In the genomic region with DNA sequence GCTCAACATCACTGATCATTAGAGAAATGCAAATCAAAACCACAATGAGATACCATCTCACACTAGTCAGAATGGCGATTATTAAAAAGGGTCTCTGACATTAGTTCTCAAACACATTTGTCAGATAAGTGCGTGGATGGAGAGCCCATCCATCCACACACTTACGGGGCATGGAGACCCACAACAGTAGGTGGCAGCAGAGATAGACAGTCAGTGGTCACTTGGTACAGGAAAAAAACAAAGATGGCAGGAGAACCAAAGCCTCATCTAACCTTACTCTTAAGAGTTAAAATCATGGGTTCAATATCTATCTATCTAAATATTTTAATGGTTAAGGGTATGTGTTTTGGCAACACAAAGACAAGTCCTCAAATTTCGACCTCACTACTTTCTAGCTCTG, we compare ENCODE assay signal across 15 cellular contexts.
A peak's percentile ranks its signal among the peaks of the same experiment; 100 is the strongest.
DNase-seq lines count a peak whose midpoint lies in the region; ATAC-seq and TF ChIP-seq lines count a peak whose summit lies in the region.
"Had no signal": no experiment of that assay in that cellular context is flagged by ENCODE, and none has a peak within 500 bp of the region (broad histone marks: within the 10 kb centered on the region; RNA-seq: fewer than 3 reads in every experiment).

No MANE protein-coding gene starts in this region.

- H3K27ac Mint-ChIP-seq in CD8-positive, alpha-beta T cell = no peak overlapping the region
- H3K27ac Mint-ChIP-seq: activated naive CD4-positive, alpha-beta T cell treated with anti-CD3 and anti-CD28 coated beads for 36 hours had no signal

- H3K4me2 ChIP-seq in hepatocyte = no peak overlapping the region
- no peak overlapping the region for H3K4me2 ChIP-seq in MM.1S (ENCODE audit: low read depth, low read length)

- 89% methylated on average over 4 of the region's 4 CpGs for WGBS in hepatocyte (ENCODE audit: low lambda C conversion rate, missing lambda C conversion rate)

- in situ Hi-C loops in SK-MEL-5 (cut with HindIII; ENCODE audit: low pct_unique_long_range_greater_than_20kb, low sequenced_read_pairs) = no loop called here

- peak; percentile 18 for DNase-seq in GM12865 (ENCODE audit: low read depth)
- peak; percentile 31 for DNase-seq in HT-29 (ENCODE audit: low spot score)
- peak; percentile 59 for DNase-seq in SK-MEL-5 (ENCODE audit: low read depth, low spot score)
- no peak for DNase-seq in hepatocyte (ENCODE audit: low spot score)
- no peak for DNase-seq in CD8-positive, alpha-beta T cell
- no peak for DNase-seq in MM.1S
- no peak for DNase-seq in kidney tubule cell (ENCODE audit: low spot score)
- DNase-seq: activated naive CD4-positive, alpha-beta T cell treated with anti-CD3 and anti-CD28 coated beads for 36 hours; cerebellar nuclear complex; NCI-H2029 treated with DMSO at 0.1 percent for 48 hours; stimulated activated CD4-positive, alpha-beta T cell treated with anti-CD3 and anti-CD28 coated beads, Interleukin-15, amount 100 ng/mL, for 24 hours; transverse colon had no signal

- H3K9me3 Mint-ChIP-seq in CD8-positive, alpha-beta T cell = peaks cover 14% of the 10 kb centered on the region

- no peak for ATAC-seq in GM21723 (IDR thresholded peaks at IDR 0.05; ENCODE audit: unreplicated experiment)
- no peak for ATAC-seq in CD8-positive, alpha-beta T cell
- ATAC-seq: esophagus mucosa had no signal

- H3K9me3 ChIP-seq in hepatocyte (ENCODE audit: low read depth) (no peaks in the 10 kb centered on the region), MM.1S (replicated peaks; ENCODE audit: insufficient read depth, low read length) (no peaks in the 10 kb centered on the region)
- H3K9me3 ChIP-seq in CD8-positive, alpha-beta T cell (ENCODE audit: low read length) = no peaks in the 10 kb centered on the region
- H3K9me3 ChIP-seq: transverse colon had no signal

- H3K9me2 ChIP-seq in hepatocyte (replicated peaks; ENCODE audit: insufficient read depth) = no peaks in the 10 kb centered on the region
- no peaks in the 10 kb centered on the region for H3K9me2 ChIP-seq in MM.1S (replicated peaks; ENCODE audit: insufficient read depth, low read length)

- H3K4me3 ChIP-seq in GM12865 (ENCODE audit: low read depth, low read length) (no peak overlapping the region), hepatocyte (no peak overlapping the region), MM.1S (ENCODE audit: low read length) (no peak overlapping the region)
- no peak overlapping the region for H3K4me3 ChIP-seq in CD8-positive, alpha-beta T cell (ENCODE audit: low read depth, low read length)
- H3K4me3 ChIP-seq: transverse colon had no signal

- H3F3A ChIP-seq in MM.1S (ENCODE audit: insufficient read depth, low read length) = no peaks in the 10 kb centered on the region

- H3K79me2 ChIP-seq in hepatocyte = no peaks in the 10 kb centered on the region
- no peaks in the 10 kb centered on the region for H3K79me2 ChIP-seq in MM.1S (ENCODE audit: low read length)
- H3K79me2 ChIP-seq: parathyroid adenoma had no signal

- H2AFZ ChIP-seq in hepatocyte = no peak overlapping the region
- H2AFZ ChIP-seq in MM.1S (ENCODE audit: low read length) = no peak overlapping the region
- H2AFZ ChIP-seq: parathyroid adenoma had no signal

- no peaks in the 10 kb centered on the region for H3K4me1 ChIP-seq in hepatocyte (ENCODE audit: insufficient read depth)
- no peaks in the 10 kb centered on the region for H3K4me1 ChIP-seq in CD8-positive, alpha-beta T cell (ENCODE audit: insufficient read depth, low read length)
- no peaks in the 10 kb centered on the region for H3K4me1 ChIP-seq in MM.1S (ENCODE audit: low read length)
- H3K4me1 ChIP-seq: parathyroid adenoma, transverse colon had no signal

- H3K4me1 Mint-ChIP-seq in CD8-positive, alpha-beta T cell (ENCODE audit: low read depth) = no peaks in the 10 kb centered on the region

- H4K20me1 ChIP-seq in hepatocyte (ENCODE audit: insufficient read depth, poor library complexity, severe bottlenecking) = no peaks in the 10 kb centered on the region
- no peaks in the 10 kb centered on the region for H4K20me1 ChIP-seq in MM.1S (ENCODE audit: insufficient read depth, low read length)

- H3K36me3 ChIP-seq in hepatocyte (replicated peaks; ENCODE audit: insufficient read depth, low read depth) (no peaks in the 10 kb centered on the region), MM.1S (replicated peaks; ENCODE audit: insufficient read depth, low read length) (no peaks in the 10 kb centered on the region)
- H3K36me3 ChIP-seq in CD8-positive, alpha-beta T cell (ENCODE audit: insufficient read depth, low read length) = no peaks in the 10 kb centered on the region
- H3K36me3 ChIP-seq: transverse colon had no signal

- CTCF ChIA-PET in CD8-positive, alpha-beta T cell (lab: Charles Lee) = no interaction called here

- TF ChIP-seq CTCF in GM12865 (IDR thresholded peaks at IDR 0.05; ENCODE audit: insufficient read depth, low read depth, low read length, missing control alignments) (peak; percentile 20), hepatocyte (IDR thresholded peaks at IDR 0.05; ENCODE audit: poor library complexity) (peak; percentile 4), MM.1S (IDR thresholded peaks at IDR 0.05; ENCODE audit: low read length) (no peak; the same call in 1 of the 2 replicates)
- TF ChIP-seq CTCF in CD8-positive, alpha-beta T cell (IDR thresholded peaks at IDR 0.05) = no peak

- H3K36me3 Mint-ChIP-seq in CD8-positive, alpha-beta T cell = no peaks in the 10 kb centered on the region

- H3K27me3 ChIP-seq in hepatocyte (no peaks in the 10 kb centered on the region), MM.1S (replicated peaks; ENCODE audit: insufficient read depth, low read length) (no peaks in the 10 kb centered on the region)
- H3K27me3 ChIP-seq in CD8-positive, alpha-beta T cell (ENCODE audit: insufficient read depth, low read length) = no peaks in the 10 kb centered on the region
- H3K27me3 ChIP-seq: transverse colon had no signal

- intact Hi-C loops in CD8-positive, alpha-beta T cell (cut with DNase I, micrococcal nuclease) = no loop called here

- POLR2A ChIA-PET in CD8-positive, alpha-beta T cell (lab: Charles Lee) = no interaction called here

- H3K27ac ChIP-seq in hepatocyte (no peak overlapping the region), MM.1S (ENCODE audit: low read length) (no peak overlapping the region)
- H3K27ac ChIP-seq in CD8-positive, alpha-beta T cell (ENCODE audit: low read depth, low read length) = no peak overlapping the region
- H3K27ac ChIP-seq: parathyroid adenoma, transverse colon had no signal

- no peak overlapping the region for H3K9ac ChIP-seq in MM.1S (ENCODE audit: low read length)
- H3K9ac ChIP-seq: parathyroid adenoma had no signal

- H3K4me3 Mint-ChIP-seq in CD8-positive, alpha-beta T cell = no peak overlapping the region
- H3K4me3 Mint-ChIP-seq: activated naive CD4-positive, alpha-beta T cell treated with anti-CD3 and anti-CD28 coated beads for 36 hours had no signal

- H3K27me3 Mint-ChIP-seq in CD8-positive, alpha-beta T cell (ENCODE audit: low read depth) = no peaks in the 10 kb centered on the region

Comparison
In these comparisons a context has a peak if more than half of its experiments do, and no peak if none do; other contexts are left out.
1. DNase-seq: peak in GM12865 (single experiment), HT-29 (single experiment) and SK-MEL-5 (single experiment); none in hepatocyte (single experiment), CD8-positive, alpha-beta T cell (0 of 7), MM.1S (single experiment) and kidney tubule cell (single experiment).
2. CTCF ChIP-seq: peak in GM12865 (single experiment) and hepatocyte (single experiment); none in CD8-positive, alpha-beta T cell (single experiment) and MM.1S (single experiment).